ENCODE assay signal across 18 cellular contexts in the genomic region with DNA sequence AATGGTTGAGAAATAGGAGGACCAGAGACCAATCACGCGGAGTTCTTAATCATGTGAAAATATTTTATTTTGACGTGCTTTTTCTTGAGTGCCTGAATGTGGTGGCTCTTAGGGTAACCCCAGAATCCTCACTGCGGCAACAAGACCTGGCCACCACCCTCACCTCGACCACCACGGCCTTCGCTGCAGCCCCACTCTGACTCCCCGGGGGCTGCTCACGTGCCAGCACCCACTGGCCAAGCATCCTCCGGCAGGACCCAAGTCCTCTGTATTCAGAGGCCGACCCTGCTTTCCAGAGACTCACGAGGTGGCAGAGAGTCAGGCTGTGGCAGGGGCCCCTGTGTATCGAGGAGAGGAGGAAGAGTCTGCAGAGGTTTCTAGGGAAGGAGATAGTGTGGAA.
DNase-seq lines count a peak whose midpoint lies in the region; ATAC-seq and TF ChIP-seq lines count a peak whose summit lies in the region.
"Had no signal": no experiment of that assay in that cellular context is flagged by ENCODE, and none has a peak within 500 bp of the region (broad histone marks: within the 10 kb centered on the region; RNA-seq: fewer than 3 reads in every experiment).

No MANE protein-coding gene starts in this region.

- no peak for ATAC-seq in effector memory CD8-positive, alpha-beta T cell (replicated peaks)
- ATAC-seq: activated T-cell treated with anti-CD3 and anti-CD28 coated beads, Interleukin-2, amount 50 U/mL, for 72 hours; foreskin keratinocyte had no signal

- peaks cover 41% of the 10 kb centered on the region for H3K4me1 Mint-ChIP-seq in activated CD4-positive, alpha-beta T cell treated with anti-CD3 and anti-CD28 coated beads, Interleukin-2, amount 10 ng/mL, durations not matched to agents 7 days and 5 days
- peaks cover 48% of the 10 kb centered on the region for H3K4me1 Mint-ChIP-seq in HFFc6 (ENCODE audit: low read depth)
- H3K4me1 Mint-ChIP-seq in effector memory CD8-positive, alpha-beta T cell (ENCODE audit: low read depth in 2 of 2): peaks cover 43 to 44% of the 10 kb centered on the region in 2 donors

- peak overlapping the region; percentile 37 for H3K18ac ChIP-seq in trophoblast cell (ENCODE audit: low read length)

- H4K91ac ChIP-seq in trophoblast cell (ENCODE audit: low read depth, low read length): no peak overlapping the region

- H3K27ac Mint-ChIP-seq in activated CD4-positive, alpha-beta T cell treated with anti-CD3 and anti-CD28 coated beads, Interleukin-2, amount 10 ng/mL, durations not matched to agents 7 days and 5 days: peak overlapping the region; percentile 41
- peak overlapping the region; percentile 74 for H3K27ac Mint-ChIP-seq in HFFc6
- H3K27ac Mint-ChIP-seq in effector memory CD8-positive, alpha-beta T cell: peak overlapping the region; percentile 58 to 59
- H3K27ac Mint-ChIP-seq: activated T-cell treated with anti-CD3 and anti-CD28 coated beads, Interleukin-2, amount 50 U/mL, for 72 hours had no signal

- H4K20me1 ChIP-seq in GM23248 (ENCODE audit: insufficient read depth): peaks cover 15% of the 10 kb centered on the region; the same call in 1 of the 2 replicates

- no peak overlapping the region for H2BK5ac ChIP-seq in trophoblast cell (ENCODE audit: low read depth, low read length, poor library complexity)

- H3K4me1 ChIP-seq in trophoblast cell (ENCODE audit: control insufficient read depth in 1 of 2, insufficient read depth in 2 of 2, low read length in 2 of 2) (peaks cover 4 to 7% of the 10 kb centered on the region in 2 experiments), GM23248 (ENCODE audit: insufficient read depth) (peaks cover 19% of the 10 kb centered on the region)

- H3K27ac ChIP-seq in trophoblast cell (ENCODE audit: low read depth, low read length) (no peak overlapping the region), GM23248 (no peak overlapping the region)
- H3K27ac ChIP-seq: foreskin keratinocyte had no signal

- no peak overlapping the region for H2BK120ac ChIP-seq in trophoblast cell (ENCODE audit: insufficient read depth, low read length, poor library complexity)

- no peaks in the 10 kb centered on the region for H3K79me1 ChIP-seq in trophoblast cell (ENCODE audit: low read length)

- H3K23ac ChIP-seq in trophoblast cell (ENCODE audit: low read length): no peak overlapping the region

- DNase-seq in activated CD4-positive, alpha-beta T cell treated with anti-CD3 and anti-CD28 coated beads, Interleukin-2, amount 10 ng/mL, durations not matched to agents 7 days and 5 days: no peak
- DNase-seq in activated CD4-positive, alpha-beta T cell treated with anti-CD3 and anti-CD28 coated beads, Interleukin-2, amount 50 U/mL, for 4 hours: no peak
- no peak for DNase-seq in HFFc6
- DNase-seq in effector memory CD8-positive, alpha-beta T cell: no peak
- no peak for DNase-seq in trophoblast cell
- DNase-seq in kidney tubule cell (ENCODE audit: low spot score): no peak
- no peak for DNase-seq in GF-D8 (lab: John Stamatoyannopoulos, UW)
- no peak for DNase-seq in GM23248
- DNase-seq: activated CD4-positive, alpha-beta T cell treated with anti-CD3 and anti-CD28 coated beads for 1 hour; activated T-cell treated with anti-CD3 and anti-CD28 coated beads, Interleukin-2, amount 50 U/mL, for 72 hours; COR-L47; foreskin keratinocyte; HCEC 1CT; mesenchymal stem cell; NCI-H2107; small intestine; stimulated activated naive CD8-positive, alpha-beta T cell treated with anti-CD3 and anti-CD28 coated beads, Interleukin-15, amount 100 ng/mL, for 72 hours; T-helper 1 cell had no signal

- H3K9me3 Mint-ChIP-seq in activated CD4-positive, alpha-beta T cell treated with anti-CD3 and anti-CD28 coated beads, Interleukin-2, amount 10 ng/mL, durations not matched to agents 7 days and 5 days: no peaks in the 10 kb centered on the region
- peaks cover 4% of the 10 kb centered on the region; the same call in 1 of the 2 replicates for H3K9me3 Mint-ChIP-seq in HFFc6
- H3K9me3 Mint-ChIP-seq in effector memory CD8-positive, alpha-beta T cell: no peaks in the 10 kb centered on the region
- H3K9me3 Mint-ChIP-seq: activated T-cell treated with anti-CD3 and anti-CD28 coated beads, Interleukin-2, amount 50 U/mL, for 72 hours; stimulated activated naive CD8-positive, alpha-beta T cell treated with anti-CD3 and anti-CD28 coated beads, Interleukin-15, amount 100 ng/mL, for 72 hours had no signal

- H3K4me2 ChIP-seq in trophoblast cell (ENCODE audit: low read length) (no peak overlapping the region), GM23248 (ENCODE audit: unreplicated experiment) (no peak overlapping the region)

- peak overlapping the region; percentile 19 for H3K4ac ChIP-seq in trophoblast cell (ENCODE audit: low read depth, low read length)

- no peak overlapping the region for H4K8ac ChIP-seq in trophoblast cell (ENCODE audit: low read depth, low read length)

- H3K4me3 ChIP-seq in trophoblast cell (ENCODE audit: low read depth, low read length) (no peak overlapping the region), GM23248 (no peak overlapping the region)

- H2AK5ac ChIP-seq in trophoblast cell (ENCODE audit: low read length): no peak overlapping the region

- no peak overlapping the region for H2BK12ac ChIP-seq in trophoblast cell (ENCODE audit: low read length)

- TF ChIP-seq CTCF in HFFc6 (IDR thresholded peaks at IDR 0.05): no peak

- H4K12ac ChIP-seq in trophoblast cell (ENCODE audit: low read depth, low read length): no peak overlapping the region

- CTCF ChIA-PET in activated CD4-positive, alpha-beta T cell treated with anti-CD3 and anti-CD28 coated beads, Interleukin-2, amount 10 ng/mL, durations not matched to agents 7 days and 5 days (lab: Charles Lee): interaction anchor here (0.6 kb wide), 1 partner anchor 74 kb away, joined by 3 read pairs; no protein-coding TSS in a partner anchor

- H2AFZ ChIP-seq in trophoblast cell (ENCODE audit: insufficient read depth, low read length, poor library complexity) (no peak overlapping the region), GM23248 (no peak overlapping the region)

- H3F3A ChIP-seq in GM23248 (ENCODE audit: insufficient read depth): peaks cover 32% of the 10 kb centered on the region

- in situ Hi-C loops in GM23248 (cut with MboI): no loop called here

- WGBS in trophoblast cell (ENCODE audit: extremely low coverage, insufficient coverage, insufficient read length): no CpG with 5 or more reads among the region's 13 CpGs
- WGBS in GM23248 (ENCODE audit: low coverage in 1 of 2, low lambda C conversion rate in 2 of 2, missing lambda C conversion rate in 2 of 2), 2 experiments: 96 to 97% methylated on average over 13 of the region's 13 CpGs

- H3K9me3 ChIP-seq in trophoblast cell (ENCODE audit: insufficient read depth, low read depth, low read length) (no peaks in the 10 kb centered on the region), GM23248 (ENCODE audit: low read depth) (no peaks in the 10 kb centered on the region)

- H3K36me3 Mint-ChIP-seq in activated CD4-positive, alpha-beta T cell treated with anti-CD3 and anti-CD28 coated beads, Interleukin-2, amount 10 ng/mL, durations not matched to agents 7 days and 5 days (ENCODE audit: low read depth): peaks cover 18% of the 10 kb centered on the region
- H3K36me3 Mint-ChIP-seq in HFFc6 (ENCODE audit: low read depth): peaks cover 34% of the 10 kb centered on the region
- peaks cover 46% of the 10 kb centered on the region for H3K36me3 Mint-ChIP-seq in effector memory CD8-positive, alpha-beta T cell (ENCODE audit: insufficient read depth)

- H3K9ac ChIP-seq in trophoblast cell (ENCODE audit: low read length) (no peak overlapping the region), GM23248 (no peak overlapping the region)

- H3K79me2 ChIP-seq in trophoblast cell (ENCODE audit: control insufficient read depth, insufficient read depth, low read length, poor library complexity) (peaks cover 4% of the 10 kb centered on the region), GM23248 (ENCODE audit: insufficient read depth) (peaks cover 87% of the 10 kb centered on the region)

- no peaks in the 10 kb centered on the region for H3K27me3 Mint-ChIP-seq in activated CD4-positive, alpha-beta T cell treated with anti-CD3 and anti-CD28 coated beads, Interleukin-2, amount 10 ng/mL, durations not matched to agents 7 days and 5 days
- peaks cover 6% of the 10 kb centered on the region for H3K27me3 Mint-ChIP-seq in HFFc6 (ENCODE audit: insufficient read depth)
- H3K27me3 Mint-ChIP-seq in effector memory CD8-positive, alpha-beta T cell: no peaks in the 10 kb centered on the region
- H3K27me3 Mint-ChIP-seq: stimulated activated naive CD8-positive, alpha-beta T cell treated with anti-CD3 and anti-CD28 coated beads, Interleukin-15, amount 100 ng/mL, for 72 hours had no signal

- H3K9me2 ChIP-seq in GM23248 (ENCODE audit: insufficient read depth): no peaks in the 10 kb centered on the region

- H3K14ac ChIP-seq in trophoblast cell (ENCODE audit: low read length): no peak overlapping the region

- POLR2A ChIA-PET in activated CD4-positive, alpha-beta T cell treated with anti-CD3 and anti-CD28 coated beads, Interleukin-2, amount 10 ng/mL, durations not matched to agents 7 days and 5 days (lab: Charles Lee): no interaction called here

- H3K27me3 ChIP-seq in trophoblast cell (ENCODE audit: insufficient read depth, low read length) (no peaks in the 10 kb centered on the region), GM23248 (replicated peaks; ENCODE audit: insufficient read depth) (no peaks in the 10 kb centered on the region)
- H3K27me3 ChIP-seq: foreskin keratinocyte had no signal

- H3K4me3 Mint-ChIP-seq in activated CD4-positive, alpha-beta T cell treated with anti-CD3 and anti-CD28 coated beads, Interleukin-2, amount 10 ng/mL, durations not matched to agents 7 days and 5 days: no peak overlapping the region
- no peak overlapping the region for H3K4me3 Mint-ChIP-seq in HFFc6
- H3K4me3 Mint-ChIP-seq in effector memory CD8-positive, alpha-beta T cell: peak overlapping the region in 1 of 2 donors; percentile 37
- H3K4me3 Mint-ChIP-seq: activated T-cell treated with anti-CD3 and anti-CD28 coated beads, Interleukin-2, amount 50 U/mL, for 72 hours; stimulated activated naive CD8-positive, alpha-beta T cell treated with anti-CD3 and anti-CD28 coated beads, Interleukin-15, amount 100 ng/mL, for 72 hours had no signal

- H3K36me3 ChIP-seq in trophoblast cell (ENCODE audit: control insufficient read depth in 1 of 2, insufficient read depth in 2 of 2, low read length in 2 of 2) (peaks cover 46 to 51% of the 10 kb centered on the region in 2 experiments), GM23248 (ENCODE audit: low read depth) (peaks cover 13% of the 10 kb centered on the region; the same call in 1 of the 2 replicates)
